Comparison of ENCODE assay signal across 21 cellular contexts in the genomic region with DNA sequence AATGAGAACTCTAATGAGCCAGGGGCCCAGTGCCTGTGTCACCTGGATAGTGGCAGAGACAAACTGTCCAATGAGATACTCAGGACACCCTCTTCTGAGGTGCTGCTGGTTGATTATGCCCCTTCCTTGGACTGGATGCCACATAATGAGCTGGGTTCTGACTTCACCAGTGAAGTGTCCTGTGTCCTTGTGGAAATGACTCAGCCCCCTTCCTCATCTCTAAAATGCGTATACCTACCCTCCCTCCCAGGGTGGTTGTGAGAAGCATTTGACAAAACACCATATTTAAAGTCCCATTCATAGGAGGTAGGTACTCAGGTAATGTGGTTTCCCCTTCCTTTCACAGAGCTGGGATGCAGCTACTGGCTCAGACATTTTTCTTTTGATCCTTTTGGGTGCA. TPM values are rescaled to one million over a fixed set of nuclear protein-coding genes. Genes with fewer than 3 reads are reported as not detected.
DNase-seq lines count a peak whose midpoint lies in the region; ATAC-seq and TF ChIP-seq lines count a peak whose summit lies in the region.
"Had no signal": no experiment of that assay in that cellular context is flagged by ENCODE, and none has a peak within 500 bp of the region (broad histone marks: within the 10 kb centered on the region; RNA-seq: fewer than 3 reads in every experiment).

No MANE protein-coding gene starts in this region.

- no peaks in the 10 kb centered on the region for H3K9me3 Mint-ChIP-seq in activated T-helper 17 cell treated with anti-CD3 and anti-CD28 coated beads, Interleukin-2, amount 50 U/mL, for 72 hours
- H3K9me3 Mint-ChIP-seq: CD8-positive, alpha-beta memory T cell had no signal

- DNase-seq in activated CD8-positive, alpha-beta memory T cell treated with anti-CD3 and anti-CD28 coated beads, Interleukin-2, amount 50 U/mL, for 48 hours: peak; percentile 28
- no peak for DNase-seq in activated CD8-positive, alpha-beta memory T cell treated with anti-CD3 and anti-CD28 coated beads, Interleukin-2, amount 50 U/mL, for 4 hours
- peak; percentile 15 for DNase-seq in left lobe of liver (ENCODE audit: low spot score)
- no peak for DNase-seq in NCI-H1105 (lab: John Stamatoyannopoulos, UW)
- DNase-seq in dorsolateral prefrontal cortex: no peak
- DNase-seq: Calu3; CD8-positive, alpha-beta memory T cell; EL; GM23248; H9; KG1; NCI-H1417; NCI-H187; NCI-H446 treated with DMSO at 0.1 percent for 48 hours; NCI-H526 treated with DMSO at 0.1 percent for 48 hours; Right ventricle myocardium superior had no signal

- no peak overlapping the region for H3K27ac ChIP-seq in dorsolateral prefrontal cortex
- H3K27ac ChIP-seq: C4-2B, GM23248 had no signal

- no peaks in the 10 kb centered on the region for H3K27me3 ChIP-seq in dorsolateral prefrontal cortex

- peak; percentile 16 for ATAC-seq in activated T-helper 17 cell treated with anti-CD3 and anti-CD28 coated beads, Interleukin-2, amount 50 U/mL, for 72 hours (replicated peaks)
- no peak for ATAC-seq in left lobe of liver
- no peak for ATAC-seq in HG02642 (IDR thresholded peaks at IDR 0.05; ENCODE audit: poor library complexity, unreplicated experiment)
- no peak for ATAC-seq in GM18909 (IDR thresholded peaks at IDR 0.05; ENCODE audit: poor library complexity, unreplicated experiment)
- ATAC-seq: HepG2 had no signal

- H3K27ac Mint-ChIP-seq in activated T-helper 17 cell treated with anti-CD3 and anti-CD28 coated beads, Interleukin-2, amount 50 U/mL, for 72 hours: no peak overlapping the region
- H3K27ac Mint-ChIP-seq: CD8-positive, alpha-beta memory T cell; H9 had no signal

- intact Hi-C loops in dorsolateral prefrontal cortex (cut with DNase I): no loop called here

- H3K4me3 ChIP-seq in dorsolateral prefrontal cortex: no peak overlapping the region
- H3K4me3 ChIP-seq: GM23248 had no signal

- no peaks in the 10 kb centered on the region for H3K4me1 Mint-ChIP-seq in activated T-helper 17 cell treated with anti-CD3 and anti-CD28 coated beads, Interleukin-2, amount 50 U/mL, for 72 hours

- no peaks in the 10 kb centered on the region for H3K27me3 Mint-ChIP-seq in activated T-helper 17 cell treated with anti-CD3 and anti-CD28 coated beads, Interleukin-2, amount 50 U/mL, for 72 hours

- no peak for TF ChIP-seq CTCF in dorsolateral prefrontal cortex (IDR thresholded peaks at IDR 0.05 in 54 of 56, conservative IDR thresholded peaks at IDR 0.05 in 2 of 56; ENCODE audit: low read depth in 1 of 56, partially characterized antibody in 56 of 56)

- no peak overlapping the region for H3K4me3 Mint-ChIP-seq in activated T-helper 17 cell treated with anti-CD3 and anti-CD28 coated beads, Interleukin-2, amount 50 U/mL, for 72 hours
- H3K4me3 Mint-ChIP-seq: CD8-positive, alpha-beta memory T cell; H9 had no signal

- no peaks in the 10 kb centered on the region for H3K36me3 Mint-ChIP-seq in activated T-helper 17 cell treated with anti-CD3 and anti-CD28 coated beads, Interleukin-2, amount 50 U/mL, for 72 hours (ENCODE audit: low read depth)

RNA-seq across cellular contexts. Expression of a gene that starts 28.4 kb away (rescaled TPM):
- 10 to 100 TPM; 20.1 to 47.9 TPM for total RNA-seq in activated T-helper 17 cell treated with anti-CD3 and anti-CD28 coated beads, Interleukin-2, amount 50 U/mL, for 72 hours
- 1.4 TPM for total RNA-seq in left lobe of liver
- total RNA-seq in dorsolateral prefrontal cortex: 10 to 100 TPM; 25.7 to 63.7 (median 39.6) TPM

Comparison
In these comparisons a context has a peak if more than half of its experiments do, and no peak if none do; other contexts are left out.
1. DNase-seq: peak in activated CD8-positive, alpha-beta memory T cell treated with anti-CD3 and anti-CD28 coated beads, Interleukin-2, amount 50 U/mL, for 48 hours (single experiment) and left lobe of liver (single experiment); none in activated CD8-positive, alpha-beta memory T cell treated with anti-CD3 and anti-CD28 coated beads, Interleukin-2, amount 50 U/mL, for 4 hours (single experiment), NCI-H1105 (single experiment) and dorsolateral prefrontal cortex (0 of 10).